1 cellular context compared by ENCODE assay signal in genomic region chr3:128382221-128382807, GRCh38.
TF ChIP-seq lines count a peak whose summit lies in the region.

No MANE protein-coding gene starts in this region.

TF ChIP-seq in endothelial cell of umbilical vein, 7 proteins besides CTCF, POLR2A, EP300 and RAD21 (continued from another document):
- TF ChIP-seq MAX (IDR thresholded peaks at IDR 0.05; ENCODE audit: insufficient read depth, insufficient read length) = no peak
- no peak for TF ChIP-seq FOS (IDR thresholded peaks at IDR 0.05; ENCODE audit: borderline replicate concordance, insufficient read depth, low read length)
- TF ChIP-seq JUN (IDR thresholded peaks at IDR 0.05; ENCODE audit: borderline replicate concordance, insufficient read depth, insufficient read length, low read depth) = no peak
